In the genomic region with DNA sequence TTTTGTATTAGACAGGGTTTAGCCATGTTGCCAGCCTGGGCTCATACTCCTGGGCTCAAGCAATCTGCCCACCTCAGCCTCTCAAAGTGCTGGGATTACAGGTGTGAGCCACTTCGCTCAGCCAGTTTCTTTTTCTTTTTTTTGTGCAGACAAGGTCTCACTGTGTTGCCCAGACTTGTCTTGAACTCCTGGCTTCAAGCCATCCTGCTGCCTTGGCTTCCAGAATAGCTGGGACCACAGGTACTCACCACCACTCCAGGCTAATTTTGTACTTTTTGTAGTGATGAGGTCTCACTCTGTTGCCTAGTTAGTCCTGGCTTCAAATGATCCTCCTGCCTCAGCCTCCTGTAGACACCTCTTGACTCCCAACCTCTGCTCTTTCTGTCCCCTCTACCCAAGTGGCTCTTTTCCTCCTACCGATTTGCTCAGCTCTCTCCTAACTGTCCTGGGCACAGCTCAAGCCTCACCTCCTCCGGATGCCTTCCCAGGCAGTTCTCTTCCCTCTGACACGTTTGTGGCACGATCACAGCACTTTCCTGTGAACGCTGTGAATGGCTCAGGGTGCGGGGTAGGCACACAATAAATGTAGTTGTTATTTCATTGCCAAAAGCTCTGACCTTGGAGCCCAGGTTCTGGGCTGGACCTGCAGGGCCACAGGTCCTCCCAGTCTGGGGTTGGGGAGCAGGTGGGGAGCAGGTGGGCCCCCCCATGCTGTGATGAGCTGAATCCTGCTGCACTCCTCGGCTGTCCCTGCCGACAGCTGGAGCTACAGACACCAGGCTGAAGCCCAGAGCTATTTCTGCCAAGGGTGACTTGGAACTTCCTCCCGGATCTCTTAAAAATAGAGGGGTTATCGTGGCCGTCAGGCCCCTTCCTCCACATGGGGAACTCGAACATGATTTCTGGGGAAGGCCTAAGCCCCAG, we compare ENCODE assay signal across 1 cellular context.
TF ChIP-seq lines count a peak whose summit lies in the region.

No MANE protein-coding gene starts in this region.

TF ChIP-seq in WTC11, 78 proteins besides CTCF, POLR2A, EP300 and RAD21:
- TF ChIP-seq, protein P1, sequence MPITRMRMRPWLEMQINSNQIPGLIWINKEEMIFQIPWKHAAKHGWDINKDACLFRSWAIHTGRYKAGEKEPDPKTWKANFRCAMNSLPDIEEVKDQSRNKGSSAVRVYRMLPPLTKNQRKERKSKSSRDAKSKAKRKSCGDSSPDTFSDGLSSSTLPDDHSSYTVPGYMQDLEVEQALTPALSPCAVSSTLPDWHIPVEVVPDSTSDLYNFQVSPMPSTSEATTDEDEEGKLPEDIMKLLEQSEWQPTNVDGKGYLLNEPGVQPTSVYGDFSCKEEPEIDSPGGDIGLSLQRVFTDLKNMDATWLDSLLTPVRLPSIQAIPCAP (CRISPR knock-in tag; IDR thresholded peaks at IDR 0.05), result no peak
- TF ChIP-seq FOXP1 (CRISPR knock-in tag; IDR thresholded peaks at IDR 0.05; ENCODE audit: borderline replicate concordance) (no peak), KAT7 (CRISPR knock-in tag; IDR thresholded peaks at IDR 0.05; ENCODE audit: borderline replicate concordance) (no peak), FOXK1 (CRISPR knock-in tag; IDR thresholded peaks at IDR 0.05) (no peak), SMAD4 (CRISPR knock-in tag; IDR thresholded peaks at IDR 0.05) (no peak), RORB (CRISPR knock-in tag; IDR thresholded peaks at IDR 0.05) (no peak), IRF2 (CRISPR knock-in tag; IDR thresholded peaks at IDR 0.05; ENCODE audit: borderline replicate concordance, low read depth) (no peak), ZNF219 (CRISPR knock-in tag; IDR thresholded peaks at IDR 0.05; ENCODE audit: borderline replicate concordance) (no peak), ZNF317 (CRISPR knock-in tag; IDR thresholded peaks at IDR 0.05; ENCODE audit: borderline replicate concordance, low read depth) (no peak), ZNF396 (CRISPR knock-in tag; IDR thresholded peaks at IDR 0.05; ENCODE audit: borderline replicate concordance) (no peak), USF1 (CRISPR knock-in tag; IDR thresholded peaks at IDR 0.05) (no peak), ZMAT4 (CRISPR knock-in tag; IDR thresholded peaks at IDR 0.05) (no peak)
- TF ChIP-seq, protein P2, sequence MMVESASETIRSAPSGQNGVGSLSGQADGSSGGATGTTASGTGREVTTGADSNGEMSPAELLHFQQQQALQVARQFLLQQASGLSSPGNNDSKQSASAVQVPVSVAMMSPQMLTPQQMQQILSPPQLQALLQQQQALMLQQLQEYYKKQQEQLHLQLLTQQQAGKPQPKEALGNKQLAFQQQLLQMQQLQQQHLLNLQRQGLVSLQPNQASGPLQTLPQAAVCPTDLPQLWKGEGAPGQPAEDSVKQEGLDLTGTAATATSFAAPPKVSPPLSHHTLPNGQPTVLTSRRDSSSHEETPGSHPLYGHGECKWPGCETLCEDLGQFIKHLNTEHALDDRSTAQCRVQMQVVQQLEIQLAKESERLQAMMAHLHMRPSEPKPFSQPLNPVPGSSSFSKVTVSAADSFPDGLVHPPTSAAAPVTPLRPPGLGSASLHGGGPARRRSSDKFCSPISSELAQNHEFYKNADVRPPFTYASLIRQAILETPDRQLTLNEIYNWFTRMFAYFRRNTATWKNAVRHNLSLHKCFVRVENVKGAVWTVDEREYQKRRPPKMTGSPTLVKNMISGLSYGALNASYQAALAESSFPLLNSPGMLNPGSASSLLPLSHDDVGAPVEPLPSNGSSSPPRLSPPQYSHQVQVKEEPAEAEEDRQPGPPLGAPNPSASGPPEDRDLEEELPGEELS (CRISPR knock-in tag; IDR thresholded peaks at IDR 0.05), result no peak
- TF ChIP-seq, protein P3, sequence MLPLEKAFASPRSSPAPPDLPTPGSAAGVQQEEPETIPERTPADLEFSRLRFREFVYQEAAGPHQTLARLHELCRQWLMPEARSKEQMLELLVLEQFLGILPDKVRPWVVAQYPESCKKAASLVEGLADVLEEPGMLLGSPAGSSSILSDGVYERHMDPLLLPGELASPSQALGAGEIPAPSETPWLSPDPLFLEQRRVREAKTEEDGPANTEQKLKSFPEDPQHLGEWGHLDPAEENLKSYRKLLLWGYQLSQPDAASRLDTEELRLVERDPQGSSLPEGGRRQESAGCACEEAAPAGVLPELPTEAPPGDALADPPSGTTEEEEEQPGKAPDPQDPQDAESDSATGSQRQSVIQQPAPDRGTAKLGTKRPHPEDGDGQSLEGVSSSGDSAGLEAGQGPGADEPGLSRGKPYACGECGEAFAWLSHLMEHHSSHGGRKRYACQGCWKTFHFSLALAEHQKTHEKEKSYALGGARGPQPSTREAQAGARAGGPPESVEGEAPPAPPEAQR (CRISPR knock-in tag; IDR thresholded peaks at IDR 0.05), result no peak
